In the genomic region with DNA sequence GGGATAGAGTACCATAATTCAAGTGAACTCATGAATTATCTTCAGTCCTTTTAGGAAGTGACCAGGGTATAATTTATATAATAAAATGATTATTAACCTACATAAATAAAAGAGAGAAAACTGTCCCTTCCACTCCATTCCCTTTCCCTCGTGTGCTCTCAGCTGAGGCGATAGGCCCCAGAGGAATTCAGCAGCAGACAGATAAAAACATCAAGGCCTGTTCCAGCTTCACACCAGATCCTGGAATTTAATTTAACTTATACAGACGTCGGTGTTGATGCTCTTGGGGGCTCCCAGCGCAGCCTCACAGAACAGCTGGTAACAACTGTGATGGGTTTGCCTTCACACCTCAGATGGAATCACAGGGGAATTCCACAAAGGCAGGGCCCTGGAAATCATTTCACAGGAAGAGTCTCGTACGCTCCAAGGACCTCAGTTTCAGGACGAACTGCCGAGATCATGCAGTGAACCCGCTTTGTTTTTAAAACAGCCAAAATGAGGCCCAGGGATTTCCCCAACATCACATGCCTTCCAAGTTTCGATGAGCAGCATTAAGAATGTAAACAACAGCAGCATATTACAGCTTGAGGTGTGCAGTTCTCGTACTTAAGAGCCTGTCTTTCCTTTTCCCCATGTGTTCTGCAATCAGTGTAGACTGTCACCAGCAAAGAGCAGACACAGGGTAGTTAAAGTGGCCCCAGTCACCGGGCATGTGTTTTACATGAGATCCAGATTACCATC, we compare ENCODE assay signal across 8 cellular contexts.
DNase-seq lines count a peak whose midpoint lies in the region; ATAC-seq and TF ChIP-seq lines count a peak whose summit lies in the region.

No MANE protein-coding gene starts in this region.

- H3K27me3 ChIP-seq in subcutaneous abdominal adipose tissue (ENCODE audit: control insufficient read depth in 5 of 5, insufficient read depth in 4 of 5, low read length in 5 of 5) (peaks cover 0 to 3% (median 0%) of the 10 kb centered on the region in 5 donors), adrenal gland (no peaks in the 10 kb centered on the region)

- DNase-seq in DMS79 treated with DMSO at 0.1 percent for 48 hours (lab: John Stamatoyannopoulos, UW), result peak; percentile 60
- peak; percentile 95 for DNase-seq in epithelial cell of proximal tubule (ENCODE audit: low read depth)
- no peak for DNase-seq in stimulated activated CD4-positive, alpha-beta T cell treated with anti-CD3 and anti-CD28 coated beads, Interleukin-1b, Interleukin-23, amount 100 ng/mL, for 48 hours
- DNase-seq in D341Med (ENCODE audit: low spot score), result no peak
- DNase-seq in adrenal gland, result no peak

- H3K9me3 ChIP-seq in subcutaneous abdominal adipose tissue (ENCODE audit: control insufficient read depth in 5 of 5, low read length in 5 of 5) (no peaks in the 10 kb centered on the region), adrenal gland (replicated peaks in 1 of 3) (no peaks in the 10 kb centered on the region)

- ATAC-seq in GM19452 (IDR thresholded peaks at IDR 0.05; ENCODE audit: unreplicated experiment) (peak; percentile 82), HG03432 (IDR thresholded peaks at IDR 0.05; ENCODE audit: unreplicated experiment) (peak; percentile 88)

- H3K27ac ChIP-seq in subcutaneous abdominal adipose tissue (ENCODE audit: low read depth, low read length) (peak overlapping the region; percentile 43), adrenal gland (no peak overlapping the region)

- no peaks in the 10 kb centered on the region for H3K36me3 ChIP-seq in subcutaneous abdominal adipose tissue (ENCODE audit: control insufficient read depth in 5 of 5, insufficient read depth in 5 of 5, low read length in 5 of 5)
- no peaks in the 10 kb centered on the region for H3K36me3 ChIP-seq in adrenal gland (replicated peaks in 1 of 2)

- H3K4me3 ChIP-seq in epithelial cell of proximal tubule (ENCODE audit: low read depth, low read length) (peak overlapping the region; percentile 4), subcutaneous abdominal adipose tissue (ENCODE audit: low read depth in 1 of 5, low read length in 5 of 5) (peak overlapping the region; percentile 13 to 57 (median 38)), adrenal gland (peak overlapping the region in 1 of 4 donors; percentile 23)

- H3K4me1 ChIP-seq in subcutaneous abdominal adipose tissue (ENCODE audit: control insufficient read depth in 5 of 5, insufficient read depth in 5 of 5, low read length in 5 of 5) (peaks cover 0 to 26% (median 16%) of the 10 kb centered on the region in 5 donors), adrenal gland (replicated peaks in 1 of 2) (no peaks in the 10 kb centered on the region)

- 60 to 68% (median 65%) methylated on average over 13 of the region's 13 CpGs for WGBS in adrenal gland, 4 donors

- TF ChIP-seq CTCF in epithelial cell of proximal tubule (conservative IDR thresholded peaks at IDR 0.05; ENCODE audit: low read depth, low read length) (no peak), adrenal gland (IDR thresholded peaks at IDR 0.05) (no peak)

- TF ChIP-seq POLR2A in adrenal gland (IDR thresholded peaks at IDR 0.05), result no peak

- H3K9ac ChIP-seq in subcutaneous abdominal adipose tissue (ENCODE audit: low read length in 5 of 5), result peak overlapping the region in 3 of 5 donors; percentile 2 to 57 (median 42)

- intact Hi-C loops in adrenal gland (cut with DNase I), result no loop called here

Comparison
In these comparisons a context has a peak if more than half of its experiments do, and no peak if none do; other contexts are left out.
1. DNase-seq: peak in DMS79 treated with DMSO at 0.1 percent for 48 hours (single experiment) and epithelial cell of proximal tubule (single experiment); none in stimulated activated CD4-positive, alpha-beta T cell treated with anti-CD3 and anti-CD28 coated beads, Interleukin-1b, Interleukin-23, amount 100 ng/mL, for 48 hours (single experiment), D341Med (single experiment) and adrenal gland (0 of 7).